20 cellular contexts compared by ENCODE assay signal in the genomic region with DNA sequence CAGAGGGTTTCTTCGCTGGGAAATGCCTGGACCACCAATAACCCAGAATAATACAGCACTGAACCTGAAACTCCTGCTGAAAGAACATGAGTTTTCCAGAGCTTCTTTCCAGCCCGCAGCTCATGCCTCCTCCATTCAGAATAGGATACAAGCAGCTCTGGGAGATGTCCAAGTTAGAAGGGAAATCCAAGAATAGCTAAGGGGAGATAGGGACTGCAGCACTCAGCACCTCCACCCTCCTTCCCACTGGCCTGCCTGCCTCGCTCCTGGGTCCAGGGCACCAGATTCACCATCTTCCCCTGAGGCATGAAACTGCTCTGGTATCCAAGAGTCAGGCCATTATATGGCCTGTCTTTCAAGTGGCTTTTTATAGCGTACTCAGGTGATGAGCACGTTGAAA. TPM values are rescaled to one million over a fixed set of nuclear protein-coding genes. Genes with fewer than 3 reads are reported as not detected.
"Had no signal": no experiment of that assay in that cellular context is flagged by ENCODE, and none has a peak within 500 bp of the region (broad histone marks: within the 10 kb centered on the region; RNA-seq: fewer than 3 reads in every experiment).

No MANE protein-coding gene starts in this region.

- H3K36me3 ChIP-seq: brain microvascular endothelial cell had no signal

- H3K27ac ChIP-seq: brain microvascular endothelial cell, parathyroid adenoma, SK-N-MC had no signal

- ATAC-seq: activated T-cell treated with anti-CD3 and anti-CD28 coated beads, Interleukin-2, amount 50 U/mL, for 72 hours; stimulated activated memory B cell treated with anti-CD40 and anti-IgM and Interleukin-4, amounts not matched to agents 10 μg/mL and 1 μg/mL and 100 μg/mL, for 72 hours; T-cell had no signal

- DNase-seq: activated CD4-positive, alpha-beta T cell treated with anti-CD3 and anti-CD28 coated beads, Interleukin-2, amount 10 ng/mL, durations not matched to agents 7 days and 5 days; activated CD8-positive, alpha-beta memory T cell treated with anti-CD3 and anti-CD28 coated beads, Interleukin-2, amount 50 U/mL, for 48 hours; activated naive CD8-positive, alpha-beta T cell treated with anti-CD3 and anti-CD28 coated beads, Interleukin-2, amount 10 ng/mL, durations not matched to agents 7 days and 5 days; activated T-cell treated with anti-CD3 and anti-CD28 coated beads, Interleukin-2, amount 50 U/mL, for 72 hours; brain microvascular endothelial cell; midbrain; stimulated activated CD4-positive, alpha-beta T cell treated with anti-CD3 and anti-CD28 coated beads, Interleukin-2, amount 100 ng/mL, for 48 hours; T-cell; T-helper 9 cell; trophoblast cell had no signal

- H3K4me3 ChIP-seq: SK-N-MC had no signal

- H3K27me3 ChIP-seq: brain microvascular endothelial cell had no signal

- H3K4me1 ChIP-seq: parathyroid adenoma had no signal

RNA-seq across cellular contexts. Expression of a gene that starts 4.1 kb away (rescaled TPM):
- total RNA-seq: activated CD4-positive, alpha-beta T cell treated with anti-CD3 and anti-CD28 coated beads, Interleukin-2, amount 10 ng/mL, durations not matched to agents 7 days and 5 days; activated naive CD8-positive, alpha-beta T cell treated with anti-CD3 and anti-CD28 coated beads, Interleukin-2, amount 10 ng/mL, durations not matched to agents 7 days and 5 days; activated T-cell treated with anti-CD3 and anti-CD28 coated beads, Interleukin-2, amount 50 U/mL, for 72 hours; chondrocyte; dermis microvascular lymphatic vessel endothelial cell; fibroblast of villous mesenchyme; lung microvascular endothelial cell; renal cortical epithelial cell; T-cell had no signal

RNA-seq across cellular contexts. Expression of a gene that starts 11.2 kb away (rescaled TPM):
- total RNA-seq: activated CD4-positive, alpha-beta T cell treated with anti-CD3 and anti-CD28 coated beads, Interleukin-2, amount 10 ng/mL, durations not matched to agents 7 days and 5 days; activated naive CD8-positive, alpha-beta T cell treated with anti-CD3 and anti-CD28 coated beads, Interleukin-2, amount 10 ng/mL, durations not matched to agents 7 days and 5 days; activated T-cell treated with anti-CD3 and anti-CD28 coated beads, Interleukin-2, amount 50 U/mL, for 72 hours; chondrocyte; dermis microvascular lymphatic vessel endothelial cell; lung microvascular endothelial cell; skeletal muscle tissue; T-cell had no signal

RNA-seq across cellular contexts. Expression of a gene that starts 23.7 kb away (rescaled TPM):
- total RNA-seq: activated CD4-positive, alpha-beta T cell treated with anti-CD3 and anti-CD28 coated beads, Interleukin-2, amount 10 ng/mL, durations not matched to agents 7 days and 5 days; activated naive CD8-positive, alpha-beta T cell treated with anti-CD3 and anti-CD28 coated beads, Interleukin-2, amount 10 ng/mL, durations not matched to agents 7 days and 5 days; activated T-cell treated with anti-CD3 and anti-CD28 coated beads, Interleukin-2, amount 50 U/mL, for 72 hours; chondrocyte; dermis microvascular lymphatic vessel endothelial cell; lung microvascular endothelial cell; renal cortical epithelial cell; skeletal muscle tissue; T-cell had no signal

RNA-seq across cellular contexts. Expression of a gene that starts 31.1 kb away (rescaled TPM):
- total RNA-seq: activated CD4-positive, alpha-beta T cell treated with anti-CD3 and anti-CD28 coated beads, Interleukin-2, amount 10 ng/mL, durations not matched to agents 7 days and 5 days; activated naive CD8-positive, alpha-beta T cell treated with anti-CD3 and anti-CD28 coated beads, Interleukin-2, amount 10 ng/mL, durations not matched to agents 7 days and 5 days; activated T-cell treated with anti-CD3 and anti-CD28 coated beads, Interleukin-2, amount 50 U/mL, for 72 hours; chondrocyte; dermis microvascular lymphatic vessel endothelial cell; fibroblast of villous mesenchyme; lung microvascular endothelial cell; renal cortical epithelial cell; skeletal muscle tissue; T-cell had no signal
- polyA plus RNA-seq: esophagus had no signal

RNA-seq across cellular contexts. Expression of a gene that starts 42.7 kb away (rescaled TPM):
- total RNA-seq: activated CD4-positive, alpha-beta T cell treated with anti-CD3 and anti-CD28 coated beads, Interleukin-2, amount 10 ng/mL, durations not matched to agents 7 days and 5 days; activated naive CD8-positive, alpha-beta T cell treated with anti-CD3 and anti-CD28 coated beads, Interleukin-2, amount 10 ng/mL, durations not matched to agents 7 days and 5 days; activated T-cell treated with anti-CD3 and anti-CD28 coated beads, Interleukin-2, amount 50 U/mL, for 72 hours; chondrocyte; dermis microvascular lymphatic vessel endothelial cell; fibroblast of villous mesenchyme; lung microvascular endothelial cell; renal cortical epithelial cell; skeletal muscle tissue; T-cell had no signal
